8 cellular contexts compared by ENCODE assay signal in genomic region chr16:3938843-3939624, GRCh38. TPM values are rescaled to one million over a fixed set of nuclear protein-coding genes. Genes with fewer than 3 reads are reported as not detected.
DNase-seq lines count a peak whose midpoint lies in the region; ATAC-seq and TF ChIP-seq lines count a peak whose summit lies in the region.

No MANE protein-coding gene starts in this region.

- ATAC-seq in natural killer cell treated with Interleukin-12 subunit alpha and Interleukin-12 subunit beta and Interleukin-15 and Interleukin-18, amount 100 ng/mL, for 72 hours = peak; percentile 80
- ATAC-seq in stimulated activated naive CD8-positive, alpha-beta T cell treated with anti-CD3 and anti-CD28 coated beads, Interleukin-15, Interleukin-2, amounts not matched to agents 100 U/mL and 50 U/mL, for 24 hours = peak; percentile 91
- no peak for ATAC-seq in GM19395 (IDR thresholded peaks at IDR 0.05; ENCODE audit: unreplicated experiment)

- no peaks in the 10 kb centered on the region for H3K4me1 Mint-ChIP-seq in natural killer cell treated with Interleukin-12 subunit alpha and Interleukin-12 subunit beta and Interleukin-15 and Interleukin-18, amount 100 ng/mL, for 72 hours (ENCODE audit: low read depth in 2 of 2)

- H3K27ac ChIP-seq in esophagus squamous epithelium = no peak overlapping the region

- no peaks in the 10 kb centered on the region for H3K27me3 ChIP-seq in esophagus squamous epithelium

- H3K36me3 ChIP-seq in esophagus squamous epithelium = no peaks in the 10 kb centered on the region

- H3K9me3 Mint-ChIP-seq in natural killer cell treated with Interleukin-12 subunit alpha and Interleukin-12 subunit beta and Interleukin-15 and Interleukin-18, amount 100 ng/mL, for 72 hours = no peaks in the 10 kb centered on the region

- no peak overlapping the region for H3K4me3 Mint-ChIP-seq in natural killer cell treated with Interleukin-12 subunit alpha and Interleukin-12 subunit beta and Interleukin-15 and Interleukin-18, amount 100 ng/mL, for 72 hours

- H3K36me3 Mint-ChIP-seq in natural killer cell treated with Interleukin-12 subunit alpha and Interleukin-12 subunit beta and Interleukin-15 and Interleukin-18, amount 100 ng/mL, for 72 hours = no peaks in the 10 kb centered on the region

- H3K9me3 ChIP-seq in esophagus squamous epithelium = no peaks in the 10 kb centered on the region

- peak overlapping the region; percentile 18 to 65 (median 42) for H3K4me3 ChIP-seq in esophagus squamous epithelium

- TF ChIP-seq POLR2A in esophagus squamous epithelium (IDR thresholded peaks at IDR 0.05) = no peak

- peaks cover 7 to 14% (median 9%) of the 10 kb centered on the region in 3 donors for H3K4me1 ChIP-seq in esophagus squamous epithelium

- WGBS in esophagus squamous epithelium, 2 donors = 32 to 35% methylated on average over 4 to 7 of the region's 43 CpGs

- no peak overlapping the region for H3K27ac Mint-ChIP-seq in natural killer cell treated with Interleukin-12 subunit alpha and Interleukin-12 subunit beta and Interleukin-15 and Interleukin-18, amount 100 ng/mL, for 72 hours

- peak; percentile 60 to 95 (median 73) for TF ChIP-seq CTCF in esophagus squamous epithelium (IDR thresholded peaks at IDR 0.05)

- intact Hi-C loops in esophagus squamous epithelium (cut with DNase I) = no loop called here

- DNase-seq in NCI-H748 (lab: John Stamatoyannopoulos, UW; ENCODE audit: unreplicated experiment) (peak; percentile 57), NCI-H748 treated with DMSO at 0.1 percent for 48 hours (lab: John Stamatoyannopoulos, UW) (no peak), NOMO-1 treated with DMSO at 0.1 percent for 48 hours (lab: John Stamatoyannopoulos, UW; ENCODE audit: unreplicated experiment) (peak; percentile 35), esophagus squamous epithelium (lab: John Stamatoyannopoulos, UW) (no peak)
- DNase-seq in activated T-cell treated with anti-CD3 and anti-CD28 coated beads, Interleukin-2, amount 50 U/mL, for 1 hour = peak; percentile 78
- peak; percentile 49 for DNase-seq in natural killer cell treated with Interleukin-12 subunit alpha and Interleukin-12 subunit beta and Interleukin-15 and Interleukin-18, amount 100 ng/mL, for 72 hours (ENCODE audit: low spot score)
- peak; percentile 79 for DNase-seq in stimulated activated naive CD8-positive, alpha-beta T cell treated with anti-CD3 and anti-CD28 coated beads, Interleukin-15, Interleukin-2, amounts not matched to agents 100 U/mL and 50 U/mL, for 24 hours

- peaks cover 0 to 3% of the 10 kb centered on the region in 2 donors for H3K27me3 Mint-ChIP-seq in natural killer cell treated with Interleukin-12 subunit alpha and Interleukin-12 subunit beta and Interleukin-15 and Interleukin-18, amount 100 ng/mL, for 72 hours

RNA-seq across cellular contexts. Expression of gene CREBBP, which starts 58.5 kb away (rescaled TPM):
- 10 to 100 TPM; 14.5 to 53.6 (median 37.5) TPM for total RNA-seq in esophagus squamous epithelium
- total RNA-seq in natural killer cell treated with Interleukin-12 subunit alpha and Interleukin-12 subunit beta and Interleukin-15 and Interleukin-18, amount 100 ng/mL, for 72 hours = 10 to 100 TPM; 76.2 to 90.3 TPM

Comparison
In these comparisons a context has a peak if more than half of its experiments do, and no peak if none do; other contexts are left out.
1. DNase-seq: peak in NCI-H748 (single experiment), NOMO-1 treated with DMSO at 0.1 percent for 48 hours (single experiment), activated T-cell treated with anti-CD3 and anti-CD28 coated beads, Interleukin-2, amount 50 U/mL, for 1 hour (single experiment), natural killer cell treated with Interleukin-12 subunit alpha and Interleukin-12 subunit beta and Interleukin-15 and Interleukin-18, amount 100 ng/mL, for 72 hours (single experiment) and stimulated activated naive CD8-positive, alpha-beta T cell treated with anti-CD3 and anti-CD28 coated beads, Interleukin-15, Interleukin-2, amounts not matched to agents 100 U/mL and 50 U/mL, for 24 hours (single experiment); none in NCI-H748 treated with DMSO at 0.1 percent for 48 hours (single experiment) and esophagus squamous epithelium (single experiment).